Comparison of ENCODE assay signal across 8 cellular contexts in genomic region chr19:3094638-3095374, GRCh38.
A peak's percentile ranks its signal among the peaks of the same experiment; 100 is the strongest.
DNase-seq lines count a peak whose midpoint lies in the region; ATAC-seq and TF ChIP-seq lines count a peak whose summit lies in the region.

No MANE protein-coding gene starts in this region.

- no peaks in the 10 kb centered on the region for H3K27me3 Mint-ChIP-seq in nephron (ENCODE audit: low read depth)

- DNase-seq in COLO668 (lab: John Stamatoyannopoulos, UW; ENCODE audit: unreplicated experiment) (peak; percentile 46), T-helper 9 cell (peak; percentile 18), kidney tubule cell (ENCODE audit: low spot score) (no peak)
- DNase-seq in effector CD4-positive, alpha-beta T cell, result peak; percentile 18

- H3K4me3 Mint-ChIP-seq in nephron, result peak overlapping the region; percentile 85 to 88 (median 85)

- no peaks in the 10 kb centered on the region for H3K36me3 Mint-ChIP-seq in nephron (ENCODE audit: low read depth)

- no peaks in the 10 kb centered on the region for H3K9me3 Mint-ChIP-seq in nephron

- ATAC-seq in HG02763 (IDR thresholded peaks at IDR 0.05; ENCODE audit: unreplicated experiment) (peak; percentile 17), HG03095 (IDR thresholded peaks at IDR 0.05; ENCODE audit: unreplicated experiment) (no peak), HG03342 (IDR thresholded peaks at IDR 0.05; ENCODE audit: unreplicated experiment) (no peak)

- peak overlapping the region in 2 of 3 experiments; percentile 26 to 51 for H3K27ac Mint-ChIP-seq in nephron

- peaks cover 21% of the 10 kb centered on the region for H3K4me1 Mint-ChIP-seq in nephron

- no peak for TF ChIP-seq CTCF in nephron (IDR thresholded peaks at IDR 0.05; ENCODE audit: unreplicated experiment in 3 of 3)
